22 cellular contexts compared by ENCODE assay signal in the genomic region with DNA sequence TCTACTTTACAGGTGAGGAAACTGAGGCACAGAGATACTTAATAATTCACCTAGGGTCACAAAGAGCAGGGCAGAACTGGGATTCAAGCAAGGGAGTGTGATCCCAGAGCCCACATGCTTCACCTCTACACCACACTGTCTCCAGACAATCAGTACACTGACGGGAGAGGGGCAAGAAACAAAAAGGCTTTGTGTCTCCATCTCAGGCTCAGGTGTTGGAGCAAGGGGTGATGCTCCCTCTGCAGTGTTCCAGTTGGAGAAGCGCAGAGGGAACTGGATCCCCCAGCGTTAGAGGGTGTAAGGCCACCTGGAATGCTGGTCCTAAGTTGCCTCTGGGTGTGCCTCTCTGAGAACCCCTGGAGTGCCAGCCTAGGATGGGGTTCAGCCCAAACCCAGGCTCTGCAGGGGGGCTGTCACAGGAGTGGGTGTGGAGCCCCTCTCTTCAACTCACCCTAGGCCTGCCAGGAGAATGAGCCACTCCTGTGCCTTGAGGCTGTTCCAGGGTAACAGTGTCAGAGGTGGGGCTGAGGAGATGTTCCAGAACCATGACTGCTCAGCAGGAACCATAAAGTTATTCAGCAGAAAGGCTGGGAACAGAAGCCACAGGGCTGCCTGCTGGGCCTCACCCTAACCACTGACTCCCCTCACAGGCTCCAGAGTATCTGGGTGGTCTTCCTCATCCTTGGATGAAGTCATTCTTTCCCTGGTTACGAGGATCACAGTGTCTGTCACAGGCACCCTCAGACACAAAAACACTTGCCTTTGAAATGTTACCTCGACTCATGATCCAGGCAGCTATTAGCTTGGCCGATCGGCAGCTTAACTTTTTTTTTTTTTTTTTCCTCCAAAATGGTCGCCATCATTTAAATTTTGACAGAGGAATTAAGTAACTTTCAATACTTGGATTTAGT. TPM values are rescaled to one million over a fixed set of nuclear protein-coding genes. Genes with fewer than 3 reads are reported as not detected.
DNase-seq lines count a peak whose midpoint lies in the region; ATAC-seq and TF ChIP-seq lines count a peak whose summit lies in the region.
"Had no signal": no experiment of that assay in that cellular context is flagged by ENCODE, and none has a peak within 500 bp of the region (broad histone marks: within the 10 kb centered on the region; RNA-seq: fewer than 3 reads in every experiment).

No MANE protein-coding gene starts in this region.

- H3K79me2 ChIP-seq in osteoblast (ENCODE audit: insufficient read depth, low read length), result no peaks in the 10 kb centered on the region

- H3K9ac ChIP-seq in SK-N-MC (ENCODE audit: insufficient read length), result no peak overlapping the region

- POLR2A ChIA-PET in HEK293 (lab: Yijun Ruan, JAX), result no interaction called here

- H3K4me3 ChIP-seq in HEK293 (ENCODE audit: low read depth, low read length), result no peak overlapping the region
- H3K4me3 ChIP-seq in SK-N-MC, result no peak overlapping the region
- H3K4me3 ChIP-seq in mucosa of descending colon, result no peak overlapping the region
- H3K4me3 ChIP-seq in osteoblast (ENCODE audit: insufficient read depth, low read length), result no peak overlapping the region
- H3K4me3 ChIP-seq: GM12878 had no signal

- CTCF ChIA-PET in HEK293 (lab: Yijun Ruan, JAX), result interaction anchor here (0.5 to 0.7 kb wide), 3 partner anchors 53 to 659 kb away, joined by 3 read pairs; no protein-coding TSS in a partner anchor

- no peak overlapping the region for H2AFZ ChIP-seq in osteoblast (ENCODE audit: low read length)

- TF ChIP-seq CTCF in HEK293 (tag by site-specific recombination; IDR thresholded peaks at IDR 0.05), result no peak
- no peak for TF ChIP-seq CTCF in mucosa of descending colon (IDR thresholded peaks at IDR 0.05)
- TF ChIP-seq CTCF in osteoblast (IDR thresholded peaks at IDR 0.05; ENCODE audit: extremely low read depth, low read depth, low read length), result no peak

- ATAC-seq in mucosa of descending colon, result peak; percentile 7
- ATAC-seq: GM12878 had no signal

- no peaks in the 10 kb centered on the region for H3K4me1 ChIP-seq in HEK293 (ENCODE audit: control insufficient read depth, insufficient read depth, low read length)
- H3K4me1 ChIP-seq in mucosa of descending colon (ENCODE audit: low read depth), result peaks cover 12% of the 10 kb centered on the region
- no peaks in the 10 kb centered on the region for H3K4me1 ChIP-seq in osteoblast (ENCODE audit: insufficient read depth, low read length)

- intact Hi-C loops in mucosa of descending colon (cut with DNase I, micrococcal nuclease), result no loop called here

- H3K27me3 ChIP-seq in osteoblast (ENCODE audit: insufficient read depth, low read length), result peaks cover 16% of the 10 kb centered on the region

- H3K9me3 ChIP-seq in HEK293 (ENCODE audit: control insufficient read depth, insufficient read depth, low read depth, low read length) (no peaks in the 10 kb centered on the region), SK-N-MC (ENCODE audit: low read depth, low read length) (no peaks in the 10 kb centered on the region), mucosa of descending colon (no peaks in the 10 kb centered on the region), osteoblast (ENCODE audit: low read depth, low read length) (no peaks in the 10 kb centered on the region)

- DNase-seq in SK-N-MC (ENCODE audit: low read depth, low spot score) (peak; percentile 34), mucosa of descending colon (no peak), osteoblast (ENCODE audit: insufficient read length, low spot score, missing footprints) (no peak), T1000 (lab: John Stamatoyannopoulos, UW) (no peak), NCI-H446 treated with DMSO at 0.1 percent for 48 hours (lab: John Stamatoyannopoulos, UW) (no peak), NCI-H2171 (lab: John Stamatoyannopoulos, UW) (no peak)
- DNase-seq: ACHN, AML-193, DMS 273 treated with DMSO at 0.1 percent for 48 hours, GF-D8, HCEC 1CT, KBM-7, NCI-H1105 treated with DMSO at 0.1 percent for 48 hours, NCI-H1694, NCI-H2081 treated with DMSO at 0.1 percent for 48 hours, NCI-H510A, NCI-H774, RPMI8226, SHP77 treated with DMSO at 0.1 percent for 48 hours had no signal

- no peaks in the 10 kb centered on the region for H4K20me1 ChIP-seq in osteoblast (ENCODE audit: insufficient read depth, low read length)

- H3K36me3 ChIP-seq in HEK293 (ENCODE audit: control insufficient read depth in 2 of 2, insufficient read depth in 1 of 2, low read length in 2 of 2), result no peaks in the 10 kb centered on the region
- no peaks in the 10 kb centered on the region for H3K36me3 ChIP-seq in SK-N-MC (ENCODE audit: insufficient read depth, low read length)
- H3K36me3 ChIP-seq in mucosa of descending colon (ENCODE audit: low read depth), result no peaks in the 10 kb centered on the region
- H3K36me3 ChIP-seq in osteoblast (ENCODE audit: insufficient read depth, low read length), result no peaks in the 10 kb centered on the region

- no peak overlapping the region for H3K27ac ChIP-seq in HEK293 (ENCODE audit: extremely low read depth, low read depth, low read length)
- no peak overlapping the region for H3K27ac ChIP-seq in SK-N-MC
- no peak overlapping the region for H3K27ac ChIP-seq in osteoblast (ENCODE audit: low read depth, low read length)
- H3K27ac ChIP-seq: C4-2B had no signal

- no peak overlapping the region for H3K4me2 ChIP-seq in osteoblast (ENCODE audit: insufficient read depth, low read length)

TF ChIP-seq in HEK293, 187 proteins besides CTCF, POLR2A, EP300 and RAD21:
- TF ChIP-seq ZNF433 (tag by site-specific recombination; IDR thresholded peaks at IDR 0.05; ENCODE audit: low read depth), result no peak
- TF ChIP-seq ZIC2 (tag by site-specific recombination; IDR thresholded peaks at IDR 0.05), result peak; percentile 65

RNA-seq across cellular contexts. Expression of gene RBP4, which starts 5.4 kb away (rescaled TPM):
- total RNA-seq in mucosa of descending colon (1 to 10 TPM; 5.2 to 7.0 (median 6.6) TPM), osteoblast (2.1 and 3.3 TPM in 2 replicates)

RNA-seq across cellular contexts. Expression of gene PDE6C, which starts 16.7 kb away (rescaled TPM):
- total RNA-seq in mucosa of descending colon, result not detected
- total RNA-seq in osteoblast, result not detected in 2 replicates
- total RNA-seq: GM12878 had no signal

RNA-seq across cellular contexts. Expression of gene FFAR4, which starts 29.2 kb away (rescaled TPM):
- total RNA-seq in mucosa of descending colon (10 to 100 TPM; 17.4 to 36.3 (median 28.7) TPM), osteoblast (not detected in 2 replicates)
- total RNA-seq: GM12878 had no signal

Comparison
In these comparisons a context has a peak if more than half of its experiments do, and no peak if none do; other contexts are left out.
1. RNA of gene FFAR4, which starts 29.2 kb away (total RNA-seq): 17.4 to 36.3 TPM in mucosa of descending colon; not detected in osteoblast; every median in the first group is over 10 times any median in the second.